ENCODE assay signal across 1 cellular context in genomic region chr1:108152782-108153222, GRCh38.
TF ChIP-seq lines count a peak whose summit lies in the region.

No MANE protein-coding gene starts in this region.

TF ChIP-seq in GM12878, 131 proteins besides CTCF, POLR2A, EP300 and RAD21 (continued from another document):
- 0 out of 2 replicates have a peak, but pooled peaks have one; percentile 19 for TF ChIP-seq RELB (IDR thresholded peaks at IDR 0.05; ENCODE audit: low read depth)
- no peak for TF ChIP-seq JUND (IDR thresholded peaks at IDR 0.05; ENCODE audit: low read depth, low read length)
- peak; percentile 45 to 47; a peak in 2 of 4 replicates for TF ChIP-seq IKZF2 (IDR thresholded peaks at IDR 0.05)
- TF ChIP-seq RUNX3 (IDR thresholded peaks at IDR 0.05; ENCODE audit: low read length) = 0 out of 2 replicates have a peak, but pooled peaks have one; percentile 16
- TF ChIP-seq CEBPB (IDR thresholded peaks at IDR 0.05; ENCODE audit: borderline replicate concordance in 1 of 2, low read depth in 2 of 2, low read length in 2 of 2) = no peak
- no peak for TF ChIP-seq PRDM15 (CRISPR knock-in tag; IDR thresholded peaks at IDR 0.05)
- TF ChIP-seq BCL3 (IDR thresholded peaks at IDR 0.05; ENCODE audit: borderline replicate concordance, insufficient read depth, low read depth, low read length, poor library complexity, severe bottlenecking) = no peak
- no peak for TF ChIP-seq USF1 (IDR thresholded peaks at IDR 0.05; ENCODE audit: borderline replicate concordance, extremely low read length, insufficient read depth, low read depth, low read length)
- TF ChIP-seq IRF3 (IDR thresholded peaks at IDR 0.05) = no peak
- TF ChIP-seq ZNF207 (IDR thresholded peaks at IDR 0.05; ENCODE audit: borderline replicate concordance) = no peak
- no peak for TF ChIP-seq ZNF217 (IDR thresholded peaks at IDR 0.05)
